28 cellular contexts compared by ENCODE assay signal in the genomic region with DNA sequence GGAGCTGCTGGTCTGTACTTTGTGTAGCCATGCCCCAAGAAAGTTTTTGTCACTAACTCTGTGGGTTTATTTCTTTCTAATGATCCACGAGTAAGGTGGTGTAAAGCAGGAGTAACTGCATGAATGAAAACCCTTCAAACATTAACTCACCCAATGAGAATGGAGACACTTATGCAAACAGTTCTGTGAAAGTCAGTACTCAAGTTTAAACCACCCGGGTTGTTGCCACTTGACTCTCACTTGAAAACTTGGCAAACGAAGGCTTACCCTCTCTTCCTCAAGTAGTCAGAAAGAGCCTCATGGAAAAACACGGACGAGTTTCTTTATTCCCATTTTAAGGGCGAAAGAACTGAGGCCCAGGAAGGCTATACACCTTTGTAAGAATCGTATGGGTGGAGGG.
"Had no signal": no experiment of that assay in that cellular context is flagged by ENCODE, and none has a peak within 500 bp of the region (broad histone marks: within the 10 kb centered on the region; RNA-seq: fewer than 3 reads in every experiment).

No MANE protein-coding gene starts in this region.

- H3K27ac ChIP-seq: ascending aorta, cardiac muscle cell, Peyer's patch, SJSA1 had no signal

- H3K4me2 ChIP-seq: SK-N-SH had no signal

- H3K4me1 ChIP-seq: ascending aorta, Peyer's patch, SJSA1 had no signal

- H3K9me3 ChIP-seq: ascending aorta, MG63, Peyer's patch, SJSA1, SK-N-SH had no signal

- ATAC-seq: activated CD8-positive, alpha-beta T cell treated with anti-CD3 and anti-CD28 coated beads for 36 hours; activated T-cell treated with anti-CD3 and anti-CD28 coated beads, Interleukin-2, amount 50 U/mL, for 72 hours; PC-3 had no signal

- H3K9ac ChIP-seq: SK-N-SH had no signal

- H3K36me3 ChIP-seq: ascending aorta, cardiac muscle cell, MG63, Peyer's patch, SJSA1 had no signal

- DNase-seq: activated CD4-positive, alpha-beta T cell treated with anti-CD3 and anti-CD28 coated beads, Interleukin-2, amount 10 ng/mL, durations not matched to agents 24 days and 14 days; activated CD4-positive, alpha-beta T cell treated with anti-CD3 and anti-CD28 coated beads, Interleukin-2, amount 50 U/mL, for 4 hours; activated CD8-positive, alpha-beta T cell treated with anti-CD3 and anti-CD28 coated beads for 36 hours; activated gamma-delta T cell; activated naive CD4-positive, alpha-beta T cell treated with Interleukin-2 at 50 U/mL for 16 hours; activated naive CD8-positive, alpha-beta T cell treated with anti-CD3 and anti-CD28 coated beads, Interleukin-2, amount 10 ng/mL, durations not matched to agents 7 days and 5 days; activated T-cell treated with anti-CD3 and anti-CD28 coated beads, Interleukin-2, amount 50 U/mL, for 1 hour; activated T-cell treated with anti-CD3 and anti-CD28 coated beads, Interleukin-2, amount 50 U/mL, for 72 hours; amygdala; Kasumi-1; KG1; MG63; NCI-H1092; NCI-H1417 treated with DMSO at 0.1 percent for 48 hours; NCI-H187 treated with DMSO at 0.1 percent for 48 hours; NCI-H2081; NCI-H2171 treated with DMSO at 0.1 percent for 48 hours; NCI-H2227 treated with DMSO at 0.1 percent for 48 hours; NCI-H446; NCI-H524 treated with DMSO at 0.1 percent for 48 hours; PC-3; Peyer's patch; RPMI8226; SHP77 treated with DMSO at 0.1 percent for 48 hours; SK-N-SH had no signal

- H3K4me3 ChIP-seq: ascending aorta, cardiac muscle cell, MG63, Peyer's patch, SJSA1 had no signal

- H3K27me3 ChIP-seq: ascending aorta, cardiac muscle cell, MG63, Peyer's patch, SJSA1 had no signal
